ENCODE assay signal across 11 cellular contexts in genomic region chr10:29318201-29318985, GRCh38. TPM values are rescaled to one million over a fixed set of nuclear protein-coding genes. Genes with fewer than 3 reads are reported as not detected.
A peak's percentile ranks its signal among the peaks of the same experiment; 100 is the strongest.
DNase-seq lines count a peak whose midpoint lies in the region; ATAC-seq and TF ChIP-seq lines count a peak whose summit lies in the region.
"Not testable (repeated sequence)": the region's sequence is repeated elsewhere in the genome, so short reads cannot be mapped to it uniquely, and the experiment has no call there.
"Had no signal": no experiment of that assay in that cellular context is flagged by ENCODE, and none has a peak within 500 bp of the region (broad histone marks: within the 10 kb centered on the region; RNA-seq: fewer than 3 reads in every experiment).

No MANE protein-coding gene starts in this region.

- not testable (repeated sequence) for H4K91ac ChIP-seq in neuronal stem cell (ENCODE audit: low read depth, low read length, poor library complexity)

- H3K4me3 Mint-ChIP-seq in activated naive CD4-positive, alpha-beta T cell treated with anti-CD3 and anti-CD28 coated beads, Interleukin-2, amount 10 ng/mL, durations not matched to agents 7 days and 5 days: not testable (repeated sequence)

- not testable (repeated sequence) for H2BK120ac ChIP-seq in neuronal stem cell (ENCODE audit: low read depth, low read length)

- H3K4me1 Mint-ChIP-seq in activated naive CD4-positive, alpha-beta T cell treated with anti-CD3 and anti-CD28 coated beads, Interleukin-2, amount 10 ng/mL, durations not matched to agents 7 days and 5 days: not testable (repeated sequence)

- not testable (repeated sequence) for H3K23ac ChIP-seq in neuronal stem cell (ENCODE audit: low read depth, low read length, poor library complexity)

- not testable (repeated sequence) for H3K4ac ChIP-seq in neuronal stem cell (ENCODE audit: low read length)

- H3K27ac ChIP-seq in esophagus muscularis mucosa (replicated peaks in 1 of 4); neuronal stem cell (replicated peaks; ENCODE audit: low read length); tibial artery: not testable (repeated sequence)

- not testable (repeated sequence) for H4K8ac ChIP-seq in neuronal stem cell (ENCODE audit: low read depth, low read length)

- not testable (repeated sequence) for H3K36me3 ChIP-seq in esophagus muscularis mucosa; neuronal stem cell (replicated peaks in 1 of 2; ENCODE audit: control insufficient read depth in 2 of 2, insufficient read depth in 2 of 2, low read length in 2 of 2); tibial artery

- not testable (repeated sequence) for TF ChIP-seq POLR2A in esophagus muscularis mucosa (IDR thresholded peaks at IDR 0.05; ENCODE audit: low read depth)

- not testable (repeated sequence) for H2BK5ac ChIP-seq in neuronal stem cell (ENCODE audit: low read length)

- not testable (repeated sequence) for H3K27me3 ChIP-seq in esophagus muscularis mucosa, tibial artery
- peaks cover 0 to 19% (median 0%) of the 10 kb centered on the region in 3 experiments for H3K27me3 ChIP-seq in neuronal stem cell (ENCODE audit: control insufficient read depth in 3 of 3, insufficient read depth in 3 of 3, low read depth in 1 of 3, low read length in 3 of 3)

- intact Hi-C loops in esophagus muscularis mucosa (cut with DNase I); left colon (cut with DNase I, micrococcal nuclease); tibial artery (cut with DNase I; ENCODE audit: low total_unique reads): not testable (repeated sequence)

- peak overlapping the region in 2 of 4 donors; percentile 12 to 13 for H3K4me3 ChIP-seq in esophagus muscularis mucosa
- not testable (repeated sequence) for H3K4me3 ChIP-seq in neuronal stem cell (ENCODE audit: low read length in 2 of 2)
- H3K4me3 ChIP-seq in tibial artery: peak overlapping the region in 1 of 2 donors; percentile 22

- H2BK12ac ChIP-seq in neuronal stem cell (ENCODE audit: low read length): not testable (repeated sequence)

- not testable (repeated sequence) for H3K9me3 Mint-ChIP-seq in activated naive CD4-positive, alpha-beta T cell treated with anti-CD3 and anti-CD28 coated beads, Interleukin-2, amount 10 ng/mL, durations not matched to agents 7 days and 5 days

- not testable (repeated sequence) for H3K79me1 ChIP-seq in neuronal stem cell (ENCODE audit: low read depth, low read length)

- H2AFZ ChIP-seq in neuronal stem cell (ENCODE audit: low read length): peak overlapping the region; percentile 77

- H3K9ac ChIP-seq in neuronal stem cell (ENCODE audit: low read depth, low read length, poor library complexity): not testable (repeated sequence)

- DNase-seq in EH (ENCODE audit: low read depth): peak; percentile 57
- DNase-seq in NCI-H1092 treated with DMSO at 0.1 percent for 48 hours (lab: John Stamatoyannopoulos, UW): peak; percentile 78
- DNase-seq in SK-MEL-5 (ENCODE audit: low read depth, low spot score): peak; percentile 20
- peak; percentile 34 for DNase-seq in activated naive CD4-positive, alpha-beta T cell treated with anti-CD3 and anti-CD28 coated beads, Interleukin-2, amount 10 ng/mL, durations not matched to agents 7 days and 5 days
- peak; percentile 87 for DNase-seq in esophagus muscularis mucosa (ENCODE audit: extremely low spot score)
- DNase-seq in left colon; neuronal stem cell (ENCODE audit: low spot score): not testable (repeated sequence)
- peak; percentile 51 to 71 for DNase-seq in tibial artery

- CTCF ChIA-PET in activated naive CD4-positive, alpha-beta T cell treated with anti-CD3 and anti-CD28 coated beads, Interleukin-2, amount 10 ng/mL, durations not matched to agents 7 days and 5 days (lab: Charles Lee): not testable (repeated sequence)

- 11% methylated on average over 20 of the region's 20 CpGs for WGBS in esophagus muscularis mucosa
- WGBS in neuronal stem cell (ENCODE audit: extremely low coverage in 2 of 2, insufficient read length in 2 of 2, insufficient replicate concordance in 1 of 2), 2 donors: no CpG with 5 or more reads among the region's 20 CpGs

- ATAC-seq in left colon: peak; percentile 32

- not testable (repeated sequence) for H3K27ac Mint-ChIP-seq in activated naive CD4-positive, alpha-beta T cell treated with anti-CD3 and anti-CD28 coated beads, Interleukin-2, amount 10 ng/mL, durations not matched to agents 7 days and 5 days

- not testable (repeated sequence) for H2AK5ac ChIP-seq in neuronal stem cell (ENCODE audit: low read depth, low read length)

- not testable (repeated sequence) for H3K14ac ChIP-seq in neuronal stem cell (ENCODE audit: low read length)

- in situ Hi-C loops in SK-MEL-5 (cut with HindIII; ENCODE audit: low pct_unique_long_range_greater_than_20kb, low sequenced_read_pairs): not testable (repeated sequence)

- peaks cover 12 to 35% (median 29%) of the 10 kb centered on the region in 4 donors for H3K4me1 ChIP-seq in esophagus muscularis mucosa
- not testable (repeated sequence) for H3K4me1 ChIP-seq in neuronal stem cell (ENCODE audit: control insufficient read depth in 2 of 2, insufficient read depth in 1 of 2, low read depth in 1 of 2, low read length in 2 of 2)
- peaks cover 0 to 18% (median 11%) of the 10 kb centered on the region in 4 donors for H3K4me1 ChIP-seq in tibial artery

- not testable (repeated sequence) for H3K4me2 ChIP-seq in neuronal stem cell (ENCODE audit: insufficient read depth, low read length, poor library complexity, severe bottlenecking)

- H3K18ac ChIP-seq in neuronal stem cell (ENCODE audit: low read length): not testable (repeated sequence)

- H3K36me3 Mint-ChIP-seq in activated naive CD4-positive, alpha-beta T cell treated with anti-CD3 and anti-CD28 coated beads, Interleukin-2, amount 10 ng/mL, durations not matched to agents 7 days and 5 days: not testable (repeated sequence)

- not testable (repeated sequence) for TF ChIP-seq CTCF in esophagus muscularis mucosa (IDR thresholded peaks at IDR 0.05); tibial artery (IDR thresholded peaks at IDR 0.05)

- TF ChIP-seq EP300 in esophagus muscularis mucosa (IDR thresholded peaks at IDR 0.05): not testable (repeated sequence)

- H2BK15ac ChIP-seq in neuronal stem cell (ENCODE audit: low read length): not testable (repeated sequence)

- H3K27me3 Mint-ChIP-seq in activated naive CD4-positive, alpha-beta T cell treated with anti-CD3 and anti-CD28 coated beads, Interleukin-2, amount 10 ng/mL, durations not matched to agents 7 days and 5 days: peaks cover 40% of the 10 kb centered on the region

- H3K9me3 ChIP-seq in esophagus muscularis mucosa; neuronal stem cell (replicated peaks in 1 of 2; ENCODE audit: control insufficient read depth in 2 of 2, insufficient read depth in 1 of 2, low read depth in 1 of 2, low read length in 2 of 2); tibial artery: not testable (repeated sequence)

RNA-seq across cellular contexts. Expression of gene LYZL1, which starts 29.5 kb away (rescaled TPM):
- total RNA-seq in SK-MEL-5 (2014; rRNA removed; shearing (Covaris generic)): not detected in 2 replicates
- polyA plus RNA-seq in SK-MEL-5 (2015; cell fraction: cytosol; rRNA removed): not detected in 2 replicates
- polyA plus RNA-seq in SK-MEL-5 (2015; cell fraction: nucleus; rRNA removed): not detected in 2 replicates
- total RNA-seq in esophagus muscularis mucosa (not detected), left colon (not detected)
- polyA plus RNA-seq in neuronal stem cell (2013, experiment 1 of 2): not detected
- not detected for polyA plus RNA-seq in neuronal stem cell (2013, experiment 2 of 2)
- total RNA-seq: CD4-positive, alpha-beta T cell; frontal cortex; subcutaneous adipose tissue had no signal
